1 cellular context compared by ENCODE assay signal in genomic region chrX:129525162-129525561, GRCh38.
TF ChIP-seq lines count a peak whose summit lies in the region.

No MANE protein-coding gene starts in this region.

TF ChIP-seq in liver, 16 proteins besides CTCF, POLR2A, EP300 and RAD21 (continued from another document):
- TF ChIP-seq ZBTB33 (IDR thresholded peaks at IDR 0.05) (peak; percentile 62), HNF4A (conservative IDR thresholded peaks at IDR 0.05) (peak; percentile 83 to 86), GABPA (IDR thresholded peaks at IDR 0.05 in 1 of 2, conservative IDR thresholded peaks at IDR 0.05 in 1 of 2) (no peak), RXRA (IDR thresholded peaks at IDR 0.05) (peak; percentile 58 to 69), TAF1 (conservative IDR thresholded peaks at IDR 0.05) (no peak), ATF3 (IDR thresholded peaks at IDR 0.05) (peak; percentile 47), SP1 (IDR thresholded peaks at IDR 0.05) (peak; percentile 86)
